Comparison of ENCODE assay signal across 26 cellular contexts in genomic region chr1:193372553-193372952, GRCh38.
"Had no signal": no experiment of that assay in that cellular context is flagged by ENCODE, and none has a peak within 500 bp of the region (broad histone marks: within the 10 kb centered on the region; RNA-seq: fewer than 3 reads in every experiment).

No MANE protein-coding gene starts in this region.

- H3K27ac ChIP-seq: stomach, suprapubic skin, testis, thoracic aorta, thyroid gland, tibial artery, tibial nerve, transverse colon, upper lobe of left lung, upper lobe of right lung, uterus, vagina had no signal

- H3K4me1 ChIP-seq: suprapubic skin, testis, thyroid gland, tibial artery, tibial nerve, transverse colon, upper lobe of left lung, uterus, vagina had no signal

- H3K27me3 ChIP-seq: stomach, suprapubic skin, testis, thyroid gland, tibial artery, tibial nerve, transverse colon, upper lobe of left lung, upper lobe of right lung, uterus, vagina had no signal

- DNase-seq: stimulated activated CD4-positive, alpha-beta T cell treated with anti-CD3 and anti-CD28 coated beads, Interleukin-2, amount 100 ng/mL, for 48 hours; stimulated activated CD4-positive, alpha-beta T cell treated with anti-CD3 and anti-CD28 coated beads, Interleukin-4, amount 100 ng/mL, for 1 hour; stimulated activated CD4-positive, alpha-beta T cell treated with anti-CD3 and anti-CD28 coated beads, Interleukin-4, amount 100 ng/mL, for 24 hours; stimulated activated CD4-positive, alpha-beta T cell treated with anti-CD3 and anti-CD28 coated beads, Interleukin-4, amount 100 ng/mL, for 4 hours; stimulated activated CD8-positive, alpha-beta memory T cell treated with anti-CD3 and anti-CD28 coated beads, Interleukin-4, amount 100 ng/mL, for 48 hours; stimulated activated naive B cell treated with anti-CD40 and anti-IgM and Interleukin-4, amounts not matched to agents 10 μg/mL and 1 μg/mL and 100 μg/mL, for 72 hours; stimulated activated naive CD4-positive, alpha-beta T cell; stimulated activated naive CD4-positive, alpha-beta T cell treated with Interleukin-2 at 50 U/mL for 16 hours; stimulated activated naive CD8-positive, alpha-beta T cell treated with anti-CD3 and anti-CD28 coated beads, Interleukin-15, amount 100 ng/mL, for 72 hours; stimulated activated naive CD8-positive, alpha-beta T cell treated with anti-CD3 and anti-CD28 coated beads, Interleukin-15, Interleukin-2, amounts not matched to agents 100 U/mL and 50 U/mL, for 24 hours; stomach; substantia nigra; testis; thyroid gland; tibial artery; transverse colon; trophoblast cell; upper lobe of left lung; upper lobe of right lung; uterus had no signal

- H3K4me3 ChIP-seq: stomach, suprapubic skin, testis, thoracic aorta, thyroid gland, tibial artery, tibial nerve, transverse colon, upper lobe of left lung, upper lobe of right lung, uterus, vagina had no signal

- H3K9me3 ChIP-seq: stomach, suprapubic skin, testis, thoracic aorta, thyroid gland, tibial artery, upper lobe of left lung, upper lobe of right lung, uterus, vagina had no signal

- ATAC-seq: stimulated activated effector memory CD8-positive, alpha-beta T cell treated with anti-CD3 and anti-CD28 coated beads, Interleukin-12 subunit alpha, Interleukin-12 subunit beta, amount 100 ng/mL, for 72 hours; stimulated activated memory B cell treated with anti-CD40 and anti-IgM and Interleukin-4, amounts not matched to agents 10 μg/mL and 1 μg/mL and 100 μg/mL, for 72 hours; stimulated activated naive B cell treated with anti-CD40 and anti-IgM and Interleukin-4, amounts not matched to agents 10 μg/mL and 1 μg/mL and 100 μg/mL, for 72 hours; stimulated activated naive CD8-positive, alpha-beta T cell treated with anti-CD3 and anti-CD28 coated beads, Interleukin-15, amount 100 ng/mL, for 72 hours; stimulated activated naive CD8-positive, alpha-beta T cell treated with anti-CD3 and anti-CD28 coated beads, Interleukin-15, Interleukin-2, amounts not matched to agents 100 U/mL and 50 U/mL, for 24 hours; upper lobe of right lung had no signal

- H3K36me3 ChIP-seq: stomach, suprapubic skin, thoracic aorta, thyroid gland, tibial artery, tibial nerve, transverse colon, upper lobe of left lung, upper lobe of right lung, uterus, vagina had no signal
